ENCODE assay signal across 9 cellular contexts in genomic region chr17:19003543-19003965, GRCh38. TPM values are rescaled to one million over a fixed set of nuclear protein-coding genes. Genes with fewer than 3 reads are reported as not detected.
A peak's percentile ranks its signal among the peaks of the same experiment; 100 is the strongest.
DNase-seq lines count a peak whose midpoint lies in the region; ATAC-seq and TF ChIP-seq lines count a peak whose summit lies in the region.
"Had no signal": no experiment of that assay in that cellular context is flagged by ENCODE, and none has a peak within 500 bp of the region (broad histone marks: within the 10 kb centered on the region; RNA-seq: fewer than 3 reads in every experiment).

No MANE protein-coding gene starts in this region.

- peaks cover 35% of the 10 kb centered on the region for H3K4me1 ChIP-seq in CD4-positive, alpha-beta memory T cell (ENCODE audit: insufficient read depth, low read length)
- H3K4me1 ChIP-seq in OCI-LY7 (ENCODE audit: insufficient read depth, low read length, poor library complexity, severe bottlenecking): peaks cover 35% of the 10 kb centered on the region

- H3K36me3 Mint-ChIP-seq in CD4-positive, alpha-beta memory T cell: peaks cover 3 to 7% of the 10 kb centered on the region in 2 donors
- no peaks in the 10 kb centered on the region for H3K36me3 Mint-ChIP-seq in osteocyte (ENCODE audit: unreplicated experiment)

- peak overlapping the region; percentile 90 for H3K4me2 ChIP-seq in OCI-LY7 (ENCODE audit: low read length)

- no peaks in the 10 kb centered on the region for H3K27me3 Mint-ChIP-seq in CD4-positive, alpha-beta memory T cell
- H3K27me3 Mint-ChIP-seq in osteocyte (ENCODE audit: unreplicated experiment): no peaks in the 10 kb centered on the region

- intact Hi-C loops in CD4-positive, alpha-beta memory T cell (cut with micrococcal nuclease): loop anchor here (10.0 kb wide), 1 partner anchor 379 kb away; no protein-coding TSS in a partner anchor
- intact Hi-C loops in OCI-LY7 (cut with micrococcal nuclease; ENCODE audit: unreplicated experiment): loop anchor here (10.0 kb wide), 1 partner anchor 69 kb away; no protein-coding TSS in a partner anchor

- ATAC-seq in HG03095 (IDR thresholded peaks at IDR 0.05; ENCODE audit: unreplicated experiment) (no peak), HG03175 (IDR thresholded peaks at IDR 0.05; ENCODE audit: unreplicated experiment) (no peak)

- H3K27ac Mint-ChIP-seq in CD4-positive, alpha-beta memory T cell: peak overlapping the region; percentile 57 to 87 (median 74)
- H3K27ac Mint-ChIP-seq in osteocyte (ENCODE audit: unreplicated experiment): no peak overlapping the region

- peak overlapping the region; percentile 74 to 96 (median 94) for H3K4me3 Mint-ChIP-seq in CD4-positive, alpha-beta memory T cell
- H3K4me3 Mint-ChIP-seq in osteocyte (ENCODE audit: unreplicated experiment): peak overlapping the region; percentile 59

- H3K27me3 ChIP-seq in CD4-positive, alpha-beta memory T cell (ENCODE audit: insufficient read depth, low read length): no peaks in the 10 kb centered on the region

- H3K9me3 Mint-ChIP-seq in CD4-positive, alpha-beta memory T cell: no peaks in the 10 kb centered on the region
- no peaks in the 10 kb centered on the region for H3K9me3 Mint-ChIP-seq in osteocyte (ENCODE audit: unreplicated experiment)

- no peak for TF ChIP-seq CTCF in OCI-LY7 (conservative IDR thresholded peaks at IDR 0.05; ENCODE audit: low read length)
- no peak for TF ChIP-seq CTCF in epithelial cell of esophagus (IDR thresholded peaks at IDR 0.05; ENCODE audit: insufficient read depth, low read depth, low read length, missing control alignments)
- TF ChIP-seq CTCF in osteocyte (IDR thresholded peaks at IDR 0.05): no peak

- no peaks in the 10 kb centered on the region for H3K9me3 ChIP-seq in CD4-positive, alpha-beta memory T cell (ENCODE audit: control insufficient read depth in 1 of 2, low read length in 2 of 2)
- H3K9me3 ChIP-seq in OCI-LY7 (ENCODE audit: low read length): peaks cover 6% of the 10 kb centered on the region; the same call in 1 of the 2 replicates

- H3K79me2 ChIP-seq in OCI-LY7 (ENCODE audit: insufficient read depth, low read depth, low read length): no peaks in the 10 kb centered on the region

- no peaks in the 10 kb centered on the region for H3K9me2 ChIP-seq in OCI-LY7 (ENCODE audit: insufficient read depth, low read length)

- peak in 1 of 5 donors; percentile 29 for DNase-seq in CD4-positive, alpha-beta memory T cell
- DNase-seq in OCI-LY7 (ENCODE audit: low spot score) (peak; percentile 31), epithelial cell of esophagus (ENCODE audit: low read depth) (no peak), osteocyte (ENCODE audit: extremely low spot score, unreplicated experiment) (no peak), foreskin melanocyte (no peak), T1000 (lab: John Stamatoyannopoulos, UW) (no peak)

- H2AFZ ChIP-seq in OCI-LY7 (ENCODE audit: low read length): no peak overlapping the region

- H3K4me1 Mint-ChIP-seq in CD4-positive, alpha-beta memory T cell: peaks cover 15 to 40% (median 27%) of the 10 kb centered on the region in 4 donors
- peaks cover 5% of the 10 kb centered on the region for H3K4me1 Mint-ChIP-seq in osteocyte (ENCODE audit: unreplicated experiment)

- CTCF ChIA-PET in CD4-positive, alpha-beta memory T cell (lab: Charles Lee; ENCODE audit: partially characterized antibody): interaction anchor here (5.4 kb wide), 1 partner anchor 43 kb away, joined by 35 read pairs; no protein-coding TSS in a partner anchor
- CTCF ChIA-PET in OCI-LY7 (lab: Charles Lee; ENCODE audit: unreplicated experiment): interaction anchor here (1.4 kb wide), 1 partner anchor 42 kb away, joined by 3 read pairs; no protein-coding TSS in a partner anchor

- BruUV-seq in OCI-LY7 (replicated peaks; lab: Mats Ljungman, UMichigan): no TSS peak

- H3K4me3 ChIP-seq in CD4-positive, alpha-beta memory T cell (ENCODE audit: low read length in 2 of 2): peak overlapping the region in 1 of 2 donors; percentile 57
- H3K4me3 ChIP-seq in OCI-LY7 (ENCODE audit: low read depth, low read length, poor library complexity, severe bottlenecking) (peak overlapping the region; percentile 71), epithelial cell of esophagus (ENCODE audit: low read length) (peak overlapping the region; percentile 65)

- no peaks in the 10 kb centered on the region for H3K36me3 ChIP-seq in CD4-positive, alpha-beta memory T cell (ENCODE audit: insufficient read depth, low read length)
- no peaks in the 10 kb centered on the region for H3K36me3 ChIP-seq in OCI-LY7 (ENCODE audit: insufficient read depth, low read length)

- H3K27ac ChIP-seq in CD4-positive, alpha-beta memory T cell (ENCODE audit: low read depth, low read length): peak overlapping the region; percentile 77
- H3K27ac ChIP-seq in OCI-LY7 (ENCODE audit: low read depth, low read length, poor library complexity, severe bottlenecking): no peak overlapping the region

- no peaks in the 10 kb centered on the region for H4K20me1 ChIP-seq in OCI-LY7 (ENCODE audit: insufficient read depth, low read length)

- POLR2A ChIA-PET in CD4-positive, alpha-beta memory T cell (lab: Charles Lee; ENCODE audit: partially characterized antibody): interaction anchor here (1.0 to 1.8 kb wide), 7 partner anchors 7 to 22 kb away, joined by 3 to 12 read pairs (median 4); no protein-coding TSS in a partner anchor
- POLR2A ChIA-PET in OCI-LY7 (lab: Charles Lee): interaction anchor here (0.6 kb wide), 1 partner anchor 155 kb away, joined by 7 read pairs; no protein-coding TSS in a partner anchor

RNA-seq across cellular contexts. Expression of gene FAM83G, which starts 1.0 kb away (rescaled TPM):
- 10 to 100 TPM; 13.8 to 15.1 TPM for total RNA-seq in CD4-positive, alpha-beta memory T cell
- polyA plus RNA-seq in CD4-positive, alpha-beta memory T cell: 1 to 10 TPM; 1.6 to 6.9 TPM
- total RNA-seq in OCI-LY7 (2014; rRNA removed; shearing (Covaris generic)): 5.0 and 15.3 TPM in 2 replicates
- total RNA-seq in OCI-LY7 (2022) (9.1 and 10.4 TPM in 2 replicates), osteocyte (4.1 and 4.7 TPM in 2 replicates)

RNA-seq across cellular contexts. Expression of gene GRAP, which starts 43.2 kb away (rescaled TPM):
- 10 to 100 TPM; 63.1 to 75.8 TPM for total RNA-seq in CD4-positive, alpha-beta memory T cell
- polyA plus RNA-seq in CD4-positive, alpha-beta memory T cell: 10 to 100 TPM; 61.6 to 70.1 TPM
- total RNA-seq in OCI-LY7 (2014; rRNA removed; shearing (Covaris generic)): 176 and 221 TPM in 2 replicates
- 125 and 154 TPM in 2 replicates for total RNA-seq in OCI-LY7 (2022)
- not detected in 2 replicates for total RNA-seq in osteocyte

RNA-seq across cellular contexts. Expression of gene SLC5A10, which starts 51.6 kb away (rescaled TPM):
- not detected for total RNA-seq in CD4-positive, alpha-beta memory T cell
- under 1 TPM; 0.10 to 0.11 TPM for polyA plus RNA-seq in CD4-positive, alpha-beta memory T cell
- total RNA-seq in OCI-LY7 (2014; rRNA removed; shearing (Covaris generic)): not detected in 2 replicates
- total RNA-seq in OCI-LY7 (2022) (not detected in 2 replicates), osteocyte (not detected in 2 replicates)
- total RNA-seq: skeletal muscle tissue had no signal

Comparison
In these comparisons a context has a peak if more than half of its experiments do, and no peak if none do; other contexts are left out.
1. RNA of gene GRAP, which starts 43.2 kb away (total RNA-seq): 125 to 221 TPM in OCI-LY7 and 63.1 to 75.8 TPM in CD4-positive, alpha-beta memory T cell; not detected in osteocyte; every median in the first group is over 10 times any median in the second.